In the genomic region with DNA sequence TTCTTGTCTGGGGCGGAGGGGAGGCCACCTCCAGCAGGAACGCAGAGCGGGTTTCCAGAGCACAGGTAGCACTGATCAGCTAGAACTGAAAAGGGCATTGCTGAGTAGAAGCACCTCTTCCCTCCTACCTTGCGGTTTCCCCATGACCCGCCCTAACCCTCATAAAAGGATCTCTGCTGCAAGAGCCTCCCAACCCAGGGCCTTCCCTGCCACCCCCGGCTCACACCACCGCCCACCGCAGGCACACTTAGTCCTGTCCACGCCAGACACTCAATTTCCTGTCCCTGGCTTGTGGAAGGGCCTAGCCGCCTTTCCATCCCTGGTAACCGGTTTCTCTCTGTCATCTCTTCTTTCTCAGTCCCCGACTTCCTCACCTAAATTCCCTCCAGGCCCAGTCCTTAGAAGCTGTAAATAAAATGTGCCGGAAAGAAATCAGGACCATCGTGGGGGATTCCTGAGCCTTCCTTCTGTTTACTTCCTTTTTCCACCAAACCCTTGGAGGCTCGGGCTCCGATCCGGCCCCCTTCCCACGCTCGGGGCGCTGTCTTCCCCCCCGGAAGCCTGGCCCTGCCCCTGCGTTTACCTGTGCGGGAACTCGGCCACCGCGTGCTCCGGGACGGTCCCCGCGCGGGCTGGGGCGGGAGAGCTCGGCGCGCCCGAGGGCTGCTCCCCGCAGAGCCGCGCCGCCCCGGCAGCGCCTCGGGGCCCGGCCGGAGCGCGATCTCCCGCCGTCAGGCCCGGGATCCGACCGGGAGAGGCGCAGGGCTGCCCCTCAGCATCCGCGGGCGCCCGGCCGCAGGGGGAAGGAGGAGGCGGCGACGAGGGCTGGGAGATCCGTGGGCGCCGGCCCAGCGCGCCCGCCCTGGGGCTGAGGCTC, we compare ENCODE assay signal across 8 cellular contexts. TPM values are rescaled to one million over a fixed set of nuclear protein-coding genes. Genes with fewer than 3 reads are reported as not detected.
DNase-seq lines count a peak whose midpoint lies in the region; ATAC-seq lines count a peak whose summit lies in the region.

No MANE protein-coding gene starts in this region.

- DNase-seq in EH (ENCODE audit: low read depth) (peak; percentile 50), Kasumi-1 (lab: John Stamatoyannopoulos, UW) (peak; percentile 35 to 39), SW 1271 (lab: John Stamatoyannopoulos, UW) (no peak)
- DNase-seq in activated CD4-positive, alpha-beta T cell treated with anti-CD3 and anti-CD28 coated beads, Interleukin-2, amount 50 U/mL, for 1 hour = peak; percentile 56

- peak overlapping the region; percentile 98 for H3K27ac Mint-ChIP-seq in stimulated activated naive CD8-positive, alpha-beta T cell treated with anti-CD3 and anti-CD28 coated beads, Interleukin-15, Interleukin-2, amounts not matched to agents 100 ng/mL and 50 ng/mL, for 24 hours

- H3K9me3 Mint-ChIP-seq in stimulated activated naive CD8-positive, alpha-beta T cell treated with anti-CD3 and anti-CD28 coated beads, Interleukin-15, Interleukin-2, amounts not matched to agents 100 ng/mL and 50 ng/mL, for 24 hours = no peaks in the 10 kb centered on the region

- H3K4me1 ChIP-seq in duodenal mucosa (ENCODE audit: control insufficient read depth in 1 of 2, insufficient read depth in 2 of 2, low read length in 2 of 2) (peaks cover 11 to 30% of the 10 kb centered on the region in 2 donors), mononuclear cell (ENCODE audit: insufficient read depth, low read length) (peaks cover 32% of the 10 kb centered on the region)

- peaks cover 22% of the 10 kb centered on the region for H3K36me3 Mint-ChIP-seq in stimulated activated naive CD8-positive, alpha-beta T cell treated with anti-CD3 and anti-CD28 coated beads, Interleukin-15, Interleukin-2, amounts not matched to agents 100 ng/mL and 50 ng/mL, for 24 hours (ENCODE audit: low read depth)

- H3K4me3 Mint-ChIP-seq in stimulated activated naive CD8-positive, alpha-beta T cell treated with anti-CD3 and anti-CD28 coated beads, Interleukin-15, Interleukin-2, amounts not matched to agents 100 ng/mL and 50 ng/mL, for 24 hours = peak overlapping the region; percentile 94

- peaks cover 47% of the 10 kb centered on the region for H3K4me1 Mint-ChIP-seq in stimulated activated naive CD8-positive, alpha-beta T cell treated with anti-CD3 and anti-CD28 coated beads, Interleukin-15, Interleukin-2, amounts not matched to agents 100 ng/mL and 50 ng/mL, for 24 hours (ENCODE audit: low read depth)

- peak; percentile 21 for ATAC-seq in GM21723 (IDR thresholded peaks at IDR 0.05; ENCODE audit: unreplicated experiment)

- H3K9me3 ChIP-seq in duodenal mucosa (ENCODE audit: control insufficient read depth in 1 of 2, low read length in 2 of 2) = no peaks in the 10 kb centered on the region
- no peaks in the 10 kb centered on the region for H3K9me3 ChIP-seq in mononuclear cell (ENCODE audit: low read depth, low read length)

- H3K27me3 ChIP-seq in duodenal mucosa (ENCODE audit: control insufficient read depth in 1 of 2, insufficient read depth in 2 of 2, low read length in 2 of 2) (no peaks in the 10 kb centered on the region), mononuclear cell (ENCODE audit: insufficient read depth, low read length) (no peaks in the 10 kb centered on the region)

- peak overlapping the region; percentile 33 to 38 for H3K9ac ChIP-seq in duodenal mucosa (ENCODE audit: low read depth in 1 of 2, low read length in 2 of 2)

- H3K4me3 ChIP-seq in duodenal mucosa (ENCODE audit: low read depth in 1 of 2, low read length in 2 of 2) = peak overlapping the region; percentile 53 to 67
- peak overlapping the region; percentile 34 for H3K4me3 ChIP-seq in mononuclear cell (ENCODE audit: low read length)

- H3K36me3 ChIP-seq in duodenal mucosa (ENCODE audit: control insufficient read depth in 1 of 2, insufficient read depth in 2 of 2, low read length in 2 of 2) = peaks cover 0 to 10% of the 10 kb centered on the region in 2 donors

- H3K27ac ChIP-seq in duodenal mucosa (ENCODE audit: low read depth, low read length) = peak overlapping the region; percentile 10

- H3K27me3 Mint-ChIP-seq in stimulated activated naive CD8-positive, alpha-beta T cell treated with anti-CD3 and anti-CD28 coated beads, Interleukin-15, Interleukin-2, amounts not matched to agents 100 ng/mL and 50 ng/mL, for 24 hours = no peaks in the 10 kb centered on the region

RNA-seq across cellular contexts. Expression of a gene that starts 0.7 kb away (rescaled TPM):
- 10.7 TPM for total RNA-seq in mononuclear cell

RNA-seq across cellular contexts. Expression of a gene that starts 52.4 kb away (rescaled TPM):
- 10.6 TPM for total RNA-seq in mononuclear cell

Comparison
In these comparisons a context has a peak if more than half of its experiments do, and no peak if none do; other contexts are left out.
1. DNase-seq: peak in EH (single experiment), Kasumi-1 (2 of 2) and activated CD4-positive, alpha-beta T cell treated with anti-CD3 and anti-CD28 coated beads, Interleukin-2, amount 50 U/mL, for 1 hour (single experiment); none in SW 1271 (0 of 2).